9 cellular contexts compared by ENCODE assay signal in the genomic region with DNA sequence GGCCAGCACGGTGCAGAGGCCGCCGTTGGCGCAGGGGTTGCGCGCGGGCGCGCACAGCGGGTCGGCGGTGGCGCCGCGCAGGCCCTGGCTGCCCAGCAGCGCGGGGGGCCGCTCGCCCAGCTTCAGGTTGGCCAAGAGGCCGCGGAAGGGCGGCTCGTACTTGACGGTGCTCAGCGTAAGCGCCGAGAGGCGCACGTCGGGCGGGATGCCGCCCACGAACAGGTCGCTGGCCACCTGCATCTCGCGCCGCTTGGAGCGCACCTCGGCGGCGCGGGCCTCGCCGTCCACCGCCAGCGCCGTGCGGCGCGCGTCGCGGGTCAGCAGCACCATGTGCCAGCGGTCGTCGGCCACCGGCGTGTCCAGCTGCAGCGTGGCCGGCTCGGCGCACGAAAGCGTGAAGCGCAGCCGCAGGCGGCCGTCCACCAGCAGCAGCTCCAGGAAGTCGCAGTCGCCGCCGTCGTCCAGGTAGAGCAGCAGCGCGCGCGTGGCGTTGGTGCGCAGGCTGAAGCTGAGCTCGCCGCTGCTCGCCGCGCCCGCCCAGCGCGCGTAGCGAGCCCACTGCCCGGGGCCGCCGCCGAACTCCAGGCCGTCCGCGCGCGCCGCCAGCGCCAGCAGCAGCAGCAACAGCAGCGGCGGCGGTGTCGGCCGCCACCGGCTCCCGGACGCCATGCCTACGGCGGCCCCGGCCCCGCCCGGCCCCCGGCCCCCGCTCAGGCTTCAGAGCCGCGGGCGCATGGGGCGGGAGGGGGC. TPM values are rescaled to one million over a fixed set of nuclear protein-coding genes. Genes with fewer than 3 reads are reported as not detected.
DNase-seq lines count a peak whose midpoint lies in the region; ATAC-seq lines count a peak whose summit lies in the region.
"Had no signal": no experiment of that assay in that cellular context is flagged by ENCODE, and none has a peak within 500 bp of the region (broad histone marks: within the 10 kb centered on the region; RNA-seq: fewer than 3 reads in every experiment).

No MANE protein-coding gene starts in this region.

- H3K9me3 Mint-ChIP-seq in effector memory CD8-positive, alpha-beta T cell = no peaks in the 10 kb centered on the region
- H3K9me3 Mint-ChIP-seq in naive B cell = peaks cover 0 to 3% (median 0%) of the 10 kb centered on the region in 7 donors

- H3K4me1 Mint-ChIP-seq in effector memory CD8-positive, alpha-beta T cell (ENCODE audit: low read depth in 2 of 2) = peaks cover 9 to 15% of the 10 kb centered on the region in 2 donors
- peaks cover 12 to 35% (median 18%) of the 10 kb centered on the region in 3 donors for H3K4me1 Mint-ChIP-seq in naive B cell

- no peaks in the 10 kb centered on the region for H3K36me3 Mint-ChIP-seq in effector memory CD8-positive, alpha-beta T cell (ENCODE audit: insufficient read depth)
- peaks cover 0 to 10% of the 10 kb centered on the region in 2 donors for H3K36me3 Mint-ChIP-seq in naive B cell

- H3K4me3 Mint-ChIP-seq in effector memory CD8-positive, alpha-beta T cell = no peak overlapping the region
- H3K4me3 Mint-ChIP-seq in naive B cell = no peak overlapping the region

- H3K27me3 Mint-ChIP-seq in effector memory CD8-positive, alpha-beta T cell = peaks cover 84 to 86% of the 10 kb centered on the region in 2 donors
- peaks cover 54 to 83% (median 83%) of the 10 kb centered on the region in 3 donors for H3K27me3 Mint-ChIP-seq in naive B cell

- ATAC-seq in effector memory CD8-positive, alpha-beta T cell (replicated peaks) = peak; percentile 62
- ATAC-seq in naive B cell (ENCODE audit: low read depth in 2 of 2) (peak; percentile 46 to 55), HG03095 (IDR thresholded peaks at IDR 0.05; ENCODE audit: unreplicated experiment) (no peak), HG02970 (IDR thresholded peaks at IDR 0.05; ENCODE audit: low FRiP score, unreplicated experiment) (no peak), HG02885 (IDR thresholded peaks at IDR 0.05; ENCODE audit: poor library complexity, unreplicated experiment) (no peak)

- DNase-seq in EH (ENCODE audit: low read depth) (peak; percentile 25), NCI-H1105 (lab: John Stamatoyannopoulos, UW) (peak; percentile 56), naive B cell (peak; percentile 21), mesenteric fat pad (ENCODE audit: low spot score) (no peak)
- no peak for DNase-seq in effector memory CD8-positive, alpha-beta T cell

- H3K27ac Mint-ChIP-seq in effector memory CD8-positive, alpha-beta T cell = no peak overlapping the region
- no peak overlapping the region for H3K27ac Mint-ChIP-seq in naive B cell

RNA-seq across cellular contexts. Expression of a gene that starts 9.8 kb away (rescaled TPM):
- polyA plus RNA-seq in naive B cell (ENCODE audit: low read depth in 6 of 6) = not detected
- 8.8 TPM for total RNA-seq in mesenteric fat pad
- total RNA-seq: SJSA1 had no signal

RNA-seq across cellular contexts. Expression of a gene that starts 30.7 kb away (rescaled TPM):
- polyA plus RNA-seq in naive B cell (ENCODE audit: low read depth in 6 of 6) = 100 to 1,000 TPM; 274 to 429 (median 285) TPM
- total RNA-seq in mesenteric fat pad = 22.0 TPM

RNA-seq across cellular contexts. Expression of a gene that starts 46.6 kb away (rescaled TPM):
- polyA plus RNA-seq in naive B cell (ENCODE audit: low read depth in 6 of 6) = 1 to 10 TPM in 5 of 6 donors, not detected in 1; 2.1 to 4.9 (median 2.2) TPM
- 1.8 TPM for total RNA-seq in mesenteric fat pad

Comparison
In these comparisons a context has a peak if more than half of its experiments do, and no peak if none do; other contexts are left out.
1. DNase-seq: peak in EH (single experiment), NCI-H1105 (single experiment) and naive B cell (single experiment); none in effector memory CD8-positive, alpha-beta T cell (0 of 3) and mesenteric fat pad (single experiment).
2. ATAC-seq: peak in effector memory CD8-positive, alpha-beta T cell (single experiment) and naive B cell (2 of 2); none in HG03095 (single experiment), HG02970 (single experiment) and HG02885 (single experiment).